ENCODE assay signal across 17 cellular contexts in genomic region chr4:152644130-152644529, GRCh38. TPM values are rescaled to one million over a fixed set of nuclear protein-coding genes. Genes with fewer than 3 reads are reported as not detected.
A peak's percentile ranks its signal among the peaks of the same experiment; 100 is the strongest.
DNase-seq lines count a peak whose midpoint lies in the region; ATAC-seq and TF ChIP-seq lines count a peak whose summit lies in the region.
"Had no signal": no experiment of that assay in that cellular context is flagged by ENCODE, and none has a peak within 500 bp of the region (broad histone marks: within the 10 kb centered on the region; RNA-seq: fewer than 3 reads in every experiment).

No MANE protein-coding gene starts in this region.

- TF ChIP-seq CTCF in liver (IDR thresholded peaks at IDR 0.05; ENCODE audit: low read depth, low read length, missing input control), result no peak
- TF ChIP-seq CTCF in right lobe of liver (IDR thresholded peaks at IDR 0.05), result no peak
- TF ChIP-seq CTCF in OCI-LY3 (IDR thresholded peaks at IDR 0.05; ENCODE audit: low read depth, low read length), result no peak

- no peaks in the 10 kb centered on the region for H3K36me3 ChIP-seq in liver (ENCODE audit: control insufficient read depth in 4 of 4, insufficient read depth in 3 of 4, low read depth in 1 of 4, low read length in 3 of 4)
- H3K36me3 ChIP-seq in right lobe of liver, result no peaks in the 10 kb centered on the region
- H3K36me3 ChIP-seq in OCI-LY3 (replicated peaks; ENCODE audit: low read depth, low read length), result no peaks in the 10 kb centered on the region
- H3K36me3 ChIP-seq: adrenal gland, SJCRH30 had no signal

- peaks cover 0 to 10% (median 0%) of the 10 kb centered on the region in 4 donors for H3K4me1 ChIP-seq in liver (ENCODE audit: control insufficient read depth in 4 of 4, insufficient read depth in 4 of 4, low read length in 3 of 4)
- H3K4me1 ChIP-seq in right lobe of liver, result peaks cover 0 to 12% (median 0%) of the 10 kb centered on the region in 4 donors
- H3K4me1 ChIP-seq in OCI-LY3 (ENCODE audit: low read length), result peaks cover 54% of the 10 kb centered on the region
- H3K4me1 ChIP-seq: foreskin keratinocyte, SJCRH30 had no signal

- no peaks in the 10 kb centered on the region for H3K27me3 ChIP-seq in liver (ENCODE audit: control insufficient read depth in 4 of 4, insufficient read depth in 4 of 4, low read length in 3 of 4)
- H3K27me3 ChIP-seq in right lobe of liver, result no peaks in the 10 kb centered on the region
- H3K27me3 ChIP-seq in OCI-LY3 (ENCODE audit: low read depth, low read length), result no peaks in the 10 kb centered on the region
- H3K27me3 ChIP-seq: adrenal gland, foreskin keratinocyte, SJCRH30, suprapubic skin had no signal

- H3K4me2 ChIP-seq in OCI-LY3 (ENCODE audit: low read length), result peak overlapping the region; percentile 85

- H3K9ac ChIP-seq in liver (ENCODE audit: low read depth in 1 of 2, low read length in 2 of 2), result no peak overlapping the region
- H3K9ac ChIP-seq in OCI-LY3 (ENCODE audit: low read length), result peak overlapping the region; percentile 46

- intact Hi-C loops in right lobe of liver (cut with DNase I), result no loop called here

- ATAC-seq in right lobe of liver (no peak), HG02763 (IDR thresholded peaks at IDR 0.05; ENCODE audit: unreplicated experiment) (no peak), HG03520 (IDR thresholded peaks at IDR 0.05; ENCODE audit: unreplicated experiment) (no peak)
- no peak for ATAC-seq in central memory CD8-positive, alpha-beta T cell (replicated peaks; ENCODE audit: extremely low read depth, poor library complexity, severe bottlenecking)
- ATAC-seq: foreskin keratinocyte had no signal

- DNase-seq in right lobe of liver (no peak), KBM-7 (no peak), inferior parietal cortex (ENCODE audit: extremely low spot score) (no peak)
- DNase-seq in central memory CD8-positive, alpha-beta T cell (ENCODE audit: low spot score in 2 of 2), result no peak
- DNase-seq: adrenal gland, cerebellar nuclear complex, foreskin keratinocyte, HFFc6, NCI-H345, SJCRH30 had no signal

- peaks cover 9% of the 10 kb centered on the region for H3K36me3 Mint-ChIP-seq in central memory CD8-positive, alpha-beta T cell (ENCODE audit: insufficient read depth)

- TF ChIP-seq RAD21 in liver (IDR thresholded peaks at IDR 0.05), result no peak

- H3K9me3 Mint-ChIP-seq in central memory CD8-positive, alpha-beta T cell, result no peaks in the 10 kb centered on the region
- H3K9me3 Mint-ChIP-seq: HFFc6, nephron had no signal

- no peaks in the 10 kb centered on the region for H3K27me3 Mint-ChIP-seq in central memory CD8-positive, alpha-beta T cell

- no peaks in the 10 kb centered on the region for H4K20me1 ChIP-seq in OCI-LY3 (ENCODE audit: insufficient read depth, low read length)

- no peak overlapping the region for H3K4me3 Mint-ChIP-seq in central memory CD8-positive, alpha-beta T cell
- H3K4me3 Mint-ChIP-seq: HFFc6, nephron had no signal

- no peak for TF ChIP-seq POLR2A in right lobe of liver (IDR thresholded peaks at IDR 0.05)

- H3K27ac ChIP-seq in liver (ENCODE audit: low read depth in 1 of 2, low read length in 2 of 2), result peak overlapping the region; percentile 37 to 40
- H3K27ac ChIP-seq in right lobe of liver, result no peak overlapping the region
- peak overlapping the region; percentile 52 for H3K27ac ChIP-seq in OCI-LY3 (ENCODE audit: low read length)
- H3K27ac ChIP-seq: adrenal gland, foreskin keratinocyte, SJCRH30, suprapubic skin had no signal

- no peak overlapping the region for H3K4me3 ChIP-seq in liver (ENCODE audit: low read depth in 1 of 3, low read length in 3 of 3)
- H3K4me3 ChIP-seq in right lobe of liver, result no peak overlapping the region
- H3K4me3 ChIP-seq in OCI-LY3 (ENCODE audit: low read length), result peak overlapping the region; percentile 66
- H3K4me3 ChIP-seq: adrenal gland, K562, SJCRH30, suprapubic skin had no signal

- H3K9me3 ChIP-seq in liver (ENCODE audit: control insufficient read depth in 4 of 4, low read length in 3 of 4) (no peaks in the 10 kb centered on the region), right lobe of liver (no peaks in the 10 kb centered on the region), OCI-LY3 (ENCODE audit: insufficient read depth, low read length) (no peaks in the 10 kb centered on the region)
- H3K9me3 ChIP-seq: adrenal gland, SJCRH30, suprapubic skin had no signal

- H2AFZ ChIP-seq in OCI-LY3 (ENCODE audit: low read depth, low read length), result peak overlapping the region; percentile 16; the same call in 1 of the 2 replicates

- in situ Hi-C loops in KBM-7 (cut with MboI; ENCODE audit: low pct_unique_long_range_greater_than_20kb, low sequenced_read_pairs), result no loop called here

- peaks cover 20% of the 10 kb centered on the region for H3K4me1 Mint-ChIP-seq in central memory CD8-positive, alpha-beta T cell

- 70% methylated on average over 4 of the region's 4 CpGs for WGBS in liver
- 69% methylated on average over 3 of the region's 4 CpGs for WGBS in right lobe of liver (ENCODE audit: insufficient coverage, low coverage, low lambda C conversion rate, missing lambda C conversion rate)

- H3K79me2 ChIP-seq in OCI-LY3 (ENCODE audit: low read length), result no peaks in the 10 kb centered on the region

- peak overlapping the region; percentile 85 for H3K27ac Mint-ChIP-seq in central memory CD8-positive, alpha-beta T cell (ENCODE audit: low read depth)
- H3K27ac Mint-ChIP-seq: HFFc6, nephron had no signal

TF ChIP-seq in liver, 16 proteins besides CTCF, POLR2A, EP300 and RAD21:
- TF ChIP-seq, protein P1, sequence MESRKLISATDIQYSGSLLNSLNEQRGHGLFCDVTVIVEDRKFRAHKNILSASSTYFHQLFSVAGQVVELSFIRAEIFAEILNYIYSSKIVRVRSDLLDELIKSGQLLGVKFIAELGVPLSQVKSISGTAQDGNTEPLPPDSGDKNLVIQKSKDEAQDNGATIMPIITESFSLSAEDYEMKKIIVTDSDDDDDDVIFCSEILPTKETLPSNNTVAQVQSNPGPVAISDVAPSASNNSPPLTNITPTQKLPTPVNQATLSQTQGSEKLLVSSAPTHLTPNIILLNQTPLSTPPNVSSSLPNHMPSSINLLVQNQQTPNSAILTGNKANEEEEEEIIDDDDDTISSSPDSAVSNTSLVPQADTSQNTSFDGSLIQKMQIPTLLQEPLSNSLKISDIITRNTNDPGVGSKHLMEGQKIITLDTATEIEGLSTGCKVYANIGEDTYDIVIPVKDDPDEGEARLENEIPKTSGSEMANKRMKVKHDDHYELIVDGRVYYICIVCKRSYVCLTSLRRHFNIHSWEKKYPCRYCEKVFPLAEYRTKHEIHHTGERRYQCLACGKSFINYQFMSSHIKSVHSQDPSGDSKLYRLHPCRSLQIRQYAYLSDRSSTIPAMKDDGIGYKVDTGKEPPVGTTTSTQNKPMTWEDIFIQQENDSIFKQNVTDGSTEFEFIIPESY (IDR thresholded peaks at IDR 0.05), result no peak
- TF ChIP-seq, protein P2, sequence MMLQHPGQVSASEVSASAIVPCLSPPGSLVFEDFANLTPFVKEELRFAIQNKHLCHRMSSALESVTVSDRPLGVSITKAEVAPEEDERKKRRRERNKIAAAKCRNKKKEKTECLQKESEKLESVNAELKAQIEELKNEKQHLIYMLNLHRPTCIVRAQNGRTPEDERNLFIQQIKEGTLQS (IDR thresholded peaks at IDR 0.05), result no peak
- no peak for TF ChIP-seq SP1 (IDR thresholded peaks at IDR 0.05)
- TF ChIP-seq HNF4G (IDR thresholded peaks at IDR 0.05), result no peak
- TF ChIP-seq, protein P3, sequence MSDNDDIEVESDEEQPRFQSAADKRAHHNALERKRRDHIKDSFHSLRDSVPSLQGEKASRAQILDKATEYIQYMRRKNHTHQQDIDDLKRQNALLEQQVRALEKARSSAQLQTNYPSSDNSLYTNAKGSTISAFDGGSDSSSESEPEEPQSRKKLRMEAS (IDR thresholded peaks at IDR 0.05), result no peak
- TF ChIP-seq YY1 (IDR thresholded peaks at IDR 0.05), result no peak
- TF ChIP-seq TAF1 (conservative IDR thresholded peaks at IDR 0.05), result no peak
- TF ChIP-seq EGR1 (IDR thresholded peaks at IDR 0.05; ENCODE audit: low read depth in 2 of 2), result no peak
- TF ChIP-seq JUND (IDR thresholded peaks at IDR 0.05), result no peak
- TF ChIP-seq FOXA2 (IDR thresholded peaks at IDR 0.05), result no peak
- no peak for TF ChIP-seq FOXA1 (IDR thresholded peaks at IDR 0.05)
- no peak for TF ChIP-seq GABPA (IDR thresholded peaks at IDR 0.05 in 1 of 2, conservative IDR thresholded peaks at IDR 0.05 in 1 of 2)
- no peak for TF ChIP-seq REST (IDR thresholded peaks at IDR 0.05)
- TF ChIP-seq RXRA (IDR thresholded peaks at IDR 0.05), result no peak
- TF ChIP-seq HNF4A (conservative IDR thresholded peaks at IDR 0.05), result no peak
- TF ChIP-seq NR2F2 (IDR thresholded peaks at IDR 0.05), result no peak
TF ChIP-seq in liver: peak in this region for 0.

RNA-seq across cellular contexts. Expression of gene TMEM154, which starts 35.7 kb away (rescaled TPM):
- total RNA-seq in liver, result 1 to 10 TPM in 1 of 2 donors, under 1 TPM in 1; 0.65 to 4.4 TPM
- polyA plus RNA-seq in liver, result 1 to 10 TPM in 1 of 2 donors, under 1 TPM in 1; 0.32 to 4.0 TPM
- 1 to 10 TPM in 5 of 6 experiments, under 1 TPM in 1; 0.64 to 6.7 (median 2.9) TPM for total RNA-seq in right lobe of liver

Comparison
In these comparisons a context has a peak if more than half of its experiments do, and no peak if none do; other contexts are left out.
1. H3K27ac ChIP-seq: peak in liver (2 of 2) and OCI-LY3 (single experiment); none in right lobe of liver (0 of 3).